In genomic region chr12:44942714-44943113, GRCh38 we compare ENCODE assay signal across 27 cellular contexts.
DNase-seq lines count a peak whose midpoint lies in the region; ATAC-seq, FAIRE-seq and TF ChIP-seq lines count a peak whose summit lies in the region.
"Had no signal": no experiment of that assay in that cellular context is flagged by ENCODE, and none has a peak within 500 bp of the region (broad histone marks: within the 10 kb centered on the region; RNA-seq: fewer than 3 reads in every experiment).

No MANE protein-coding gene starts in this region.

- H3K27me3 ChIP-seq in H1 (replicated peaks in 1 of 4; ENCODE audit: control insufficient read depth in 3 of 4, extremely low read depth in 1 of 4, insufficient read depth in 3 of 4, low read length in 3 of 4) = no peaks in the 10 kb centered on the region
- H3K27me3 ChIP-seq in endodermal cell (ENCODE audit: control insufficient read depth, insufficient read depth, low read length, poor library complexity, severe bottlenecking) = no peaks in the 10 kb centered on the region
- H3K27me3 ChIP-seq in suprapubic skin = no peaks in the 10 kb centered on the region
- H3K27me3 ChIP-seq: BE2C, BLaER1 had no signal

- DNase-seq in H1 (ENCODE audit: low read depth in 1 of 2, low spot score in 2 of 2) (no peak), endodermal cell (no peak), left lobe of liver (ENCODE audit: low spot score) (no peak), suprapubic skin (ENCODE audit: low spot score in 2 of 2) (no peak), NCI-H2227 (lab: John Stamatoyannopoulos, UW; ENCODE audit: unreplicated experiment) (no peak), NCI-H146 (lab: John Stamatoyannopoulos, UW) (no peak)
- DNase-seq: 8988T; ACHN; BE2C; C1 segment of cervical spinal cord; CD4-positive, alpha-beta memory T cell; CD4-positive, CD25-positive, alpha-beta regulatory T cell; CD8-positive, alpha-beta memory T cell; COR-L47; DMS 273 treated with DMSO at 0.1 percent for 48 hours; DMS153; DMS53; DMS79; DND-41; EL; GDM1 had no signal

- TF ChIP-seq EP300 in H1 (IDR thresholded peaks at IDR 0.05; ENCODE audit: borderline replicate concordance in 1 of 2, low read depth in 2 of 2, low read length in 2 of 2) (no peak), suprapubic skin (IDR thresholded peaks at IDR 0.05) (no peak)

- no peaks in the 10 kb centered on the region for H3K79me2 ChIP-seq in H1 (ENCODE audit: control insufficient read depth in 1 of 2, insufficient read depth in 2 of 2, low read length in 2 of 2)

- no peaks in the 10 kb centered on the region for H3K27me3 Mint-ChIP-seq in endodermal cell (ENCODE audit: insufficient read depth)

- TF ChIP-seq POLR2A in H1 (IDR thresholded peaks at IDR 0.05; ENCODE audit: control extremely low read depth in 1 of 2, low read depth in 2 of 2, low read length in 2 of 2) = no peak
- TF ChIP-seq POLR2A in suprapubic skin (IDR thresholded peaks at IDR 0.05) = no peak

- H4K91ac ChIP-seq in H1 (replicated peaks; ENCODE audit: insufficient read length, low read length) = no peak overlapping the region

- H2AFZ ChIP-seq in H1 (ENCODE audit: low read length) = no peak overlapping the region

- POLR2A ChIA-PET in H1 (lab: Charles Lee; ENCODE audit: partially characterized antibody) = no interaction called here

- H3K27ac ChIP-seq in H1 (ENCODE audit: low read depth, low read length) (no peak overlapping the region), endodermal cell (ENCODE audit: low read depth, low read length) (no peak overlapping the region), suprapubic skin (no peak overlapping the region)
- H3K27ac ChIP-seq: BLaER1 had no signal

- no peak for TF ChIP-seq CTCF in H1 (IDR thresholded peaks at IDR 0.05; ENCODE audit: control extremely low read depth in 1 of 3, insufficient read depth in 1 of 3, low read depth in 1 of 3, low read length in 3 of 3)
- TF ChIP-seq CTCF in endodermal cell (conservative IDR thresholded peaks at IDR 0.05) = no peak
- TF ChIP-seq CTCF in suprapubic skin (IDR thresholded peaks at IDR 0.05) = no peak

- H3K9ac ChIP-seq in H1 (replicated peaks in 1 of 4; ENCODE audit: extremely low read depth in 1 of 4, low read depth in 3 of 4, low read length in 3 of 4) (no peak overlapping the region), endodermal cell (ENCODE audit: extremely low read depth, low read length, poor library complexity, severe bottlenecking) (no peak overlapping the region)
- H3K9ac ChIP-seq: BLaER1 had no signal

- no peak overlapping the region for H3K4ac ChIP-seq in H1 (replicated peaks; ENCODE audit: insufficient read length, low read depth, low read length)

- peaks cover 13% of the 10 kb centered on the region for H3K9me3 Mint-ChIP-seq in endodermal cell

- no peak overlapping the region for H3K18ac ChIP-seq in H1 (ENCODE audit: extremely low read depth, low read length)

- H3K56ac ChIP-seq in H1 (replicated peaks; ENCODE audit: insufficient read length, low read depth, low read length) = no peak overlapping the region

- H3K36me3 ChIP-seq in H1 (ENCODE audit: control insufficient read depth in 2 of 4, insufficient read depth in 4 of 4, low read length in 3 of 4) (no peaks in the 10 kb centered on the region), endodermal cell (ENCODE audit: control insufficient read depth, insufficient read depth, low read length) (no peaks in the 10 kb centered on the region), suprapubic skin (no peaks in the 10 kb centered on the region)
- H3K36me3 ChIP-seq: BE2C, BLaER1 had no signal

- H4K5ac ChIP-seq in H1 (ENCODE audit: insufficient read length, low read depth, low read length) = no peak overlapping the region

- H4K8ac ChIP-seq in H1 (ENCODE audit: extremely low read depth, insufficient read depth, low read length) = no peak overlapping the region

- no peak overlapping the region for H3K14ac ChIP-seq in H1 (ENCODE audit: insufficient read length)

- H3K4me3 ChIP-seq in H1 (ENCODE audit: extremely low read depth in 1 of 4, insufficient read depth in 2 of 4, low read depth in 3 of 4, low read length in 4 of 4) = no peak overlapping the region
- peak overlapping the region; percentile 22 for H3K4me3 ChIP-seq in endodermal cell (ENCODE audit: low read length)
- H3K4me3 ChIP-seq in suprapubic skin = no peak overlapping the region
- H3K4me3 ChIP-seq: BLaER1, GM12878 had no signal

- FAIRE-seq in H1 (lab: Jason Lieb, UNC) = no peak
- FAIRE-seq: A204.1, GM12878, GM12892, GM18507 had no signal

- 0 out of 2 replicates have a peak overlapping the region, but pooled peaks have one; percentile 54 for H2BK15ac ChIP-seq in H1 (ENCODE audit: low read length)

- 96% methylated on average over 5 of the region's 5 CpGs; no CpG with 5 or more reads in 1 of the 2 experiments for WGBS in H1 (ENCODE audit: extremely low coverage in 1 of 2, insufficient coverage in 1 of 2, insufficient read length in 1 of 2, insufficient replicate concordance in 2 of 2, low coverage in 1 of 2, low lambda C conversion rate in 2 of 2, missing lambda C conversion rate in 1 of 2), 2 experiments
- WGBS in endodermal cell (ENCODE audit: insufficient coverage in 1 of 2, insufficient read length in 1 of 2), 2 experiments = 91% methylated on average over 5 of the region's 5 CpGs; no CpG with 5 or more reads in 1 of the 2 experiments
- WGBS in suprapubic skin = 87% methylated on average over 5 of the region's 5 CpGs

- no peak overlapping the region for H3K4me2 ChIP-seq in H1 (ENCODE audit: insufficient read depth in 1 of 2, low read depth in 2 of 2, low read length in 2 of 2)
- H3K4me2 ChIP-seq: BLaER1 had no signal

- no peaks in the 10 kb centered on the region for H3K23me2 ChIP-seq in H1 (ENCODE audit: low read depth, low read length)

- H3K4me1 ChIP-seq in H1 (replicated peaks in 1 of 4; ENCODE audit: control insufficient read depth in 3 of 4, insufficient read depth in 4 of 4, low read length in 3 of 4) (peaks cover 0 to 8% (median 0%) of the 10 kb centered on the region in 4 experiments; a peak in 2 of 7 replicates), endodermal cell (ENCODE audit: control insufficient read depth, insufficient read depth, low read length) (no peaks in the 10 kb centered on the region), suprapubic skin (no peaks in the 10 kb centered on the region)
- H3K4me1 ChIP-seq: BE2C, BLaER1 had no signal

- H3K4me1 Mint-ChIP-seq in endodermal cell = peaks cover 14% of the 10 kb centered on the region
- H3K4me1 Mint-ChIP-seq: CD14-positive monocyte; CD4-positive, alpha-beta memory T cell; CD4-positive, CD25-positive, alpha-beta regulatory T cell; CD8-positive, alpha-beta memory T cell had no signal

- peak; percentile 64 for ATAC-seq in left lobe of liver
- ATAC-seq: GM12878 had no signal

- H3K27ac Mint-ChIP-seq in endodermal cell = peak overlapping the region; percentile 0
- H3K27ac Mint-ChIP-seq: CD14-positive monocyte; CD4-positive, CD25-positive, alpha-beta regulatory T cell; CD8-positive, alpha-beta memory T cell had no signal

- H2BK20ac ChIP-seq in H1 (ENCODE audit: low read length) = 0 out of 2 replicates have a peak overlapping the region, but pooled peaks have one; percentile 68

- TF ChIP-seq RAD21 in H1 (IDR thresholded peaks at IDR 0.05 in 1 of 2, conservative IDR thresholded peaks at IDR 0.05 in 1 of 2; ENCODE audit: low read depth in 2 of 2, low read length in 2 of 2) = no peak

- no peaks in the 10 kb centered on the region for H4K20me1 ChIP-seq in H1 (replicated peaks in 1 of 2; ENCODE audit: control insufficient read depth in 1 of 2, insufficient read depth in 2 of 2, low read length in 2 of 2)
- H4K20me1 ChIP-seq: BLaER1 had no signal

- H3K9me3 ChIP-seq in H1 (ENCODE audit: insufficient read depth in 2 of 2, low read depth in 1 of 2, low read length in 1 of 2) (no peaks in the 10 kb centered on the region; a peak in 1 of 4 replicates), endodermal cell (ENCODE audit: control insufficient read depth, low read length) (no peaks in the 10 kb centered on the region), suprapubic skin (no peaks in the 10 kb centered on the region)
- H3K9me3 ChIP-seq: BE2C, BLaER1 had no signal

- no peak overlapping the region for H2BK120ac ChIP-seq in H1 (replicated peaks; ENCODE audit: low read depth, low read length)

- no peaks in the 10 kb centered on the region for H3K79me1 ChIP-seq in H1 (ENCODE audit: low read depth, low read length)

- CTCF ChIA-PET in H1 (lab: Charles Lee; ENCODE audit: partially characterized antibody) = interaction anchor here (1.6 kb wide), 1 partner anchor 12 kb away, joined by 3 read pairs; no protein-coding TSS in a partner anchor

- H2BK12ac ChIP-seq in H1 (ENCODE audit: low read depth, low read length) = no peak overlapping the region

- no peak overlapping the region for H2BK5ac ChIP-seq in H1 (ENCODE audit: low read depth, low read length)

- H2AK5ac ChIP-seq in H1 (ENCODE audit: low read depth, low read length) = no peak overlapping the region

- H3K23ac ChIP-seq in H1 (ENCODE audit: insufficient read length) = no peak overlapping the region

- peaks cover 2% of the 10 kb centered on the region for H3K36me3 Mint-ChIP-seq in endodermal cell (ENCODE audit: low read depth)
- H3K36me3 Mint-ChIP-seq: CD14-positive monocyte; CD4-positive, alpha-beta memory T cell; CD4-positive, CD25-positive, alpha-beta regulatory T cell; CD8-positive, alpha-beta memory T cell had no signal

- no peak overlapping the region for H3K4me3 Mint-ChIP-seq in endodermal cell
- H3K4me3 Mint-ChIP-seq: CD14-positive monocyte; CD4-positive, alpha-beta memory T cell; CD4-positive, CD25-positive, alpha-beta regulatory T cell; CD8-positive, alpha-beta memory T cell had no signal

TF ChIP-seq in H1, 55 proteins besides CTCF, POLR2A, EP300 and RAD21 (continues in another document):
- TF ChIP-seq POU5F1 (IDR thresholded peaks at IDR 0.05; ENCODE audit: low read depth, low read length) = no peak
- no peak for TF ChIP-seq EGR1 (IDR thresholded peaks at IDR 0.05; ENCODE audit: borderline replicate concordance, low read depth, low read length)
- no peak for TF ChIP-seq SP1 (IDR thresholded peaks at IDR 0.05; ENCODE audit: low read depth, low read length)
- no peak for TF ChIP-seq PHF8 (conservative IDR thresholded peaks at IDR 0.05; ENCODE audit: low read depth, low read length)
- no peak for TF ChIP-seq CHD1 (IDR thresholded peaks at IDR 0.05; ENCODE audit: low read depth, low read length)
- TF ChIP-seq POLR2AphosphoS5 (IDR thresholded peaks at IDR 0.05; ENCODE audit: low read depth, low read length) = no peak
- TF ChIP-seq NANOG (IDR thresholded peaks at IDR 0.05; ENCODE audit: insufficient read depth, low read depth, low read length, poor library complexity, severe bottlenecking) = no peak
- no peak for TF ChIP-seq BCL11A (IDR thresholded peaks at IDR 0.05; ENCODE audit: low read depth in 2 of 2, low read length in 2 of 2)
- no peak for TF ChIP-seq MAFK (IDR thresholded peaks at IDR 0.05; ENCODE audit: low read depth, low read length)
